ENCODE assay signal across 33 cellular contexts in the genomic region with DNA sequence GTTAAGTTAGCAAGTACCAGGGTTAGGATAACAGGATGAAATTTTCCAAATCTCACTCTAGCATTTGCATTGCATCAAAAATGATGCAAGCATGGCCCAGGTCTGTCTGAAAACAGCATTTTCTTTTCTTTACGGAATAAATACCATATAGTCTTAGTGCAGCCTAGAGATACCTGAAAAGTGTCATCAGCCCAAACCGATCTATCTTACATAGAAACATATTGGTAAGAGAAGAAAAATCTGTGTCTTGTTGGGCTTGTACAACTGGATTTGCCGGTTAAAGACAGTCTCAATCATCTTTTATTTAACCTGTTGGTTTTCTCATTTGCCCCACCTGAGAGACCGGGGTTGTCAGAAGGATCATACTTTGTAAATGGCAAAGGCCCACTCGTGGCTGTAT. TPM values are rescaled to one million over a fixed set of nuclear protein-coding genes. Genes with fewer than 3 reads are reported as not detected.
DNase-seq lines count a peak whose midpoint lies in the region; ATAC-seq and TF ChIP-seq lines count a peak whose summit lies in the region.
"Had no signal": no experiment of that assay in that cellular context is flagged by ENCODE, and none has a peak within 500 bp of the region (broad histone marks: within the 10 kb centered on the region; RNA-seq: fewer than 3 reads in every experiment).

No MANE protein-coding gene starts in this region.

- no peak for DNase-seq in stimulated activated naive CD8-positive, alpha-beta T cell treated with anti-CD3 and anti-CD28 coated beads, Interleukin-15, Interleukin-2, amounts not matched to agents 100 U/mL and 50 U/mL, for 24 hours
- DNase-seq in trophoblast cell: peak; percentile 52 to 87
- no peak for DNase-seq in type B pancreatic cell (ENCODE audit: extremely low spot score, unreplicated experiment)
- no peak for DNase-seq in cardiac septum (ENCODE audit: low spot score)
- no peak for DNase-seq in GM13976 (ENCODE audit: low spot score)
- DNase-seq: 8988T; ACHN; AML-193; BE2C; C1 segment of cervical spinal cord; Caco-2; Calu3; CD4-positive, alpha-beta memory T cell; CD4-positive, alpha-beta T cell; CD4-positive, CD25-positive, alpha-beta regulatory T cell; CD8-positive, alpha-beta memory T cell; CD8-positive, alpha-beta T cell; COR-L47; DMS 273 treated with DMSO at 0.1 percent for 48 hours; DMS153; DMS53; DMS79; DMS79 treated with DMSO at 0.1 percent for 48 hours; DND-41; EL had no signal

- no peaks in the 10 kb centered on the region for H3K27me3 Mint-ChIP-seq in stimulated activated naive CD8-positive, alpha-beta T cell treated with anti-CD3 and anti-CD28 coated beads, Interleukin-15, Interleukin-2, amounts not matched to agents 100 ng/mL and 50 ng/mL, for 24 hours
- no peaks in the 10 kb centered on the region for H3K27me3 Mint-ChIP-seq in type B pancreatic cell
- H3K27me3 Mint-ChIP-seq: B cell; CD4-positive, alpha-beta memory T cell; CD4-positive, alpha-beta T cell; CD4-positive, CD25-positive, alpha-beta regulatory T cell; CD8-positive, alpha-beta memory T cell had no signal

- peaks cover 2% of the 10 kb centered on the region in 2 experiments for H3K4me1 ChIP-seq in trophoblast cell (ENCODE audit: control insufficient read depth in 1 of 2, insufficient read depth in 2 of 2, low read length in 2 of 2)
- H3K4me1 ChIP-seq: A549, BE2C, Caco-2 had no signal

- no peak overlapping the region for H3K23ac ChIP-seq in trophoblast cell (ENCODE audit: low read length)

- no peak overlapping the region for H2BK12ac ChIP-seq in trophoblast cell (ENCODE audit: low read length)

- no peak overlapping the region for H3K27ac ChIP-seq in trophoblast cell (ENCODE audit: low read depth, low read length)
- H3K27ac ChIP-seq: 22Rv1; A549; BLaER1; BLaER1 treated with 17β-estradiol and CSF1 and Interleukin-3, amounts not matched to agents 10 nM and 100 nM; C4-2B had no signal

- no peak overlapping the region for H2AFZ ChIP-seq in trophoblast cell (ENCODE audit: insufficient read depth, low read length, poor library complexity)

- H3K4ac ChIP-seq in trophoblast cell (ENCODE audit: low read depth, low read length): no peak overlapping the region

- no peaks in the 10 kb centered on the region for H3K9me3 Mint-ChIP-seq in stimulated activated naive CD8-positive, alpha-beta T cell treated with anti-CD3 and anti-CD28 coated beads, Interleukin-15, Interleukin-2, amounts not matched to agents 100 ng/mL and 50 ng/mL, for 24 hours
- no peaks in the 10 kb centered on the region for H3K9me3 Mint-ChIP-seq in type B pancreatic cell
- H3K9me3 Mint-ChIP-seq: CD14-positive monocyte; CD4-positive, alpha-beta memory T cell; CD4-positive, alpha-beta T cell; CD4-positive, CD25-positive, alpha-beta regulatory T cell; CD8-positive, alpha-beta memory T cell; CD8-positive, alpha-beta T cell had no signal

- intact Hi-C loops in cardiac septum (cut with DNase I): no loop called here

- no peak overlapping the region for H2AK5ac ChIP-seq in trophoblast cell (ENCODE audit: low read length)

- H3K36me3 Mint-ChIP-seq in stimulated activated naive CD8-positive, alpha-beta T cell treated with anti-CD3 and anti-CD28 coated beads, Interleukin-15, Interleukin-2, amounts not matched to agents 100 ng/mL and 50 ng/mL, for 24 hours (ENCODE audit: low read depth): peaks cover 22% of the 10 kb centered on the region
- H3K36me3 Mint-ChIP-seq in type B pancreatic cell: peaks cover 17% of the 10 kb centered on the region

- H4K8ac ChIP-seq in trophoblast cell (ENCODE audit: low read depth, low read length): no peak overlapping the region

- H3K9ac ChIP-seq in trophoblast cell (ENCODE audit: low read length): no peak overlapping the region
- H3K9ac ChIP-seq: BLaER1; BLaER1 treated with 17β-estradiol and CSF1 and Interleukin-3, amounts not matched to agents 10 nM and 100 nM had no signal

- H3K79me1 ChIP-seq in trophoblast cell (ENCODE audit: low read length): no peaks in the 10 kb centered on the region

- no peak overlapping the region for H4K12ac ChIP-seq in trophoblast cell (ENCODE audit: low read depth, low read length)

- no peak overlapping the region for H3K14ac ChIP-seq in trophoblast cell (ENCODE audit: low read length)

- H3K79me2 ChIP-seq in trophoblast cell (ENCODE audit: control insufficient read depth, insufficient read depth, low read length, poor library complexity): no peaks in the 10 kb centered on the region

- no peak overlapping the region for H3K4me3 Mint-ChIP-seq in stimulated activated naive CD8-positive, alpha-beta T cell treated with anti-CD3 and anti-CD28 coated beads, Interleukin-15, Interleukin-2, amounts not matched to agents 100 ng/mL and 50 ng/mL, for 24 hours
- H3K4me3 Mint-ChIP-seq in type B pancreatic cell: no peak overlapping the region
- H3K4me3 Mint-ChIP-seq: B cell; CD14-positive monocyte; CD4-positive, alpha-beta T cell; CD4-positive, CD25-positive, alpha-beta regulatory T cell; CD8-positive, alpha-beta memory T cell; CD8-positive, alpha-beta T cell had no signal

- no peak overlapping the region for H2BK5ac ChIP-seq in trophoblast cell (ENCODE audit: low read depth, low read length, poor library complexity)

- H3K4me1 Mint-ChIP-seq in stimulated activated naive CD8-positive, alpha-beta T cell treated with anti-CD3 and anti-CD28 coated beads, Interleukin-15, Interleukin-2, amounts not matched to agents 100 ng/mL and 50 ng/mL, for 24 hours (ENCODE audit: low read depth): peaks cover under 1% of the 10 kb centered on the region
- H3K4me1 Mint-ChIP-seq in type B pancreatic cell (ENCODE audit: unreplicated experiment): no peaks in the 10 kb centered on the region
- H3K4me1 Mint-ChIP-seq: B cell had no signal

- no peak overlapping the region for H3K18ac ChIP-seq in trophoblast cell (ENCODE audit: low read length)

- ATAC-seq in stimulated activated naive CD8-positive, alpha-beta T cell treated with anti-CD3 and anti-CD28 coated beads, Interleukin-15, Interleukin-2, amounts not matched to agents 100 U/mL and 50 U/mL, for 24 hours: no peak
- ATAC-seq: A549; CD8-positive, alpha-beta T cell had no signal

- H2BK120ac ChIP-seq in trophoblast cell (ENCODE audit: insufficient read depth, low read length, poor library complexity): no peak overlapping the region

- no peak overlapping the region for H4K91ac ChIP-seq in trophoblast cell (ENCODE audit: low read depth, low read length)

- H3K36me3 ChIP-seq in trophoblast cell (ENCODE audit: control insufficient read depth in 1 of 2, insufficient read depth in 2 of 2, low read length in 2 of 2): peaks cover 5 to 11% of the 10 kb centered on the region in 2 experiments
- H3K36me3 ChIP-seq: BE2C had no signal

- H3K9me3 ChIP-seq in trophoblast cell (ENCODE audit: insufficient read depth, low read depth, low read length): no peaks in the 10 kb centered on the region
- H3K9me3 ChIP-seq: A549; BE2C; BLaER1; BLaER1 treated with 17β-estradiol and CSF1 and Interleukin-3, amounts not matched to agents 10 nM and 100 nM; Caco-2 had no signal

- in situ Hi-C loops in GM13976 (cut with MboI; ENCODE audit: low sequenced_read_pairs, unreplicated experiment): no loop called here

- H3K27me3 ChIP-seq in trophoblast cell (ENCODE audit: insufficient read depth, low read length): no peaks in the 10 kb centered on the region
- H3K27me3 ChIP-seq: BE2C; BLaER1; BLaER1 treated with 17β-estradiol and CSF1 and Interleukin-3, amounts not matched to agents 10 nM and 100 nM had no signal

- H3K4me2 ChIP-seq in trophoblast cell (ENCODE audit: low read length): no peak overlapping the region
- H3K4me2 ChIP-seq: A549; BLaER1; BLaER1 treated with 17β-estradiol and CSF1 and Interleukin-3, amounts not matched to agents 10 nM and 100 nM had no signal

- H3K27ac Mint-ChIP-seq in stimulated activated naive CD8-positive, alpha-beta T cell treated with anti-CD3 and anti-CD28 coated beads, Interleukin-15, Interleukin-2, amounts not matched to agents 100 ng/mL and 50 ng/mL, for 24 hours: peak overlapping the region; percentile 15
- peak overlapping the region; percentile 63 for H3K27ac Mint-ChIP-seq in type B pancreatic cell
- H3K27ac Mint-ChIP-seq: B cell; CD4-positive, alpha-beta T cell; CD4-positive, CD25-positive, alpha-beta regulatory T cell; CD8-positive, alpha-beta T cell had no signal

- WGBS in trophoblast cell (ENCODE audit: extremely low coverage, insufficient coverage, insufficient read length): no CpG with 5 or more reads among the region's 5 CpGs

- TF ChIP-seq CTCF in type B pancreatic cell (conservative IDR thresholded peaks at IDR 0.05) (no peak), GM13976 (IDR thresholded peaks at IDR 0.05; ENCODE audit: borderline replicate concordance, control extremely low read depth, extremely low read depth, insufficient read depth, missing control alignments) (no peak)

- H3K4me3 ChIP-seq in trophoblast cell (ENCODE audit: low read depth, low read length): no peak overlapping the region
- H3K4me3 ChIP-seq: A549; BLaER1; BLaER1 treated with 17β-estradiol and CSF1 and Interleukin-3, amounts not matched to agents 10 nM and 100 nM had no signal

RNA-seq across cellular contexts. Expression of a gene that starts 15.8 kb away (rescaled TPM):
- 3.2 and 3.6 TPM in 2 replicates for polyA plus RNA-seq in trophoblast cell (2013)
- total RNA-seq in type B pancreatic cell (ENCODE audit: low replicate concordance): 24.4 and 28.8 TPM in 2 replicates
- 10.9 TPM for total RNA-seq in cardiac septum

Comparison
In these comparisons a context has a peak if more than half of its experiments do, and no peak if none do; other contexts are left out.
1. DNase-seq: peak in trophoblast cell (2 of 2); none in stimulated activated naive CD8-positive, alpha-beta T cell treated with anti-CD3 and anti-CD28 coated beads, Interleukin-15, Interleukin-2, amounts not matched to agents 100 U/mL and 50 U/mL, for 24 hours (single experiment), type B pancreatic cell (single experiment), cardiac septum (single experiment) and GM13976 (single experiment).